8 cellular contexts compared by ENCODE assay signal in genomic region chr13:57632276-57633140, GRCh38. TPM values are rescaled to one million over a fixed set of nuclear protein-coding genes. Genes with fewer than 3 reads are reported as not detected.
DNase-seq lines count a peak whose midpoint lies in the region; ATAC-seq and TF ChIP-seq lines count a peak whose summit lies in the region.

No MANE protein-coding gene starts in this region.

- no peak for TF ChIP-seq CTCF in CD14-positive monocyte (IDR thresholded peaks at IDR 0.05)
- TF ChIP-seq CTCF in gastroesophageal sphincter (IDR thresholded peaks at IDR 0.05), result no peak

- H3K4me1 ChIP-seq in gastroesophageal sphincter, result peaks cover 0 to 44% (median 0%) of the 10 kb centered on the region in 3 donors

- H3K36me3 ChIP-seq in gastroesophageal sphincter, result no peaks in the 10 kb centered on the region

- intact Hi-C loops in CD14-positive monocyte (cut with micrococcal nuclease), result no loop called here

- H3K27me3 ChIP-seq in gastroesophageal sphincter, result peaks cover 81% of the 10 kb centered on the region

- no peak for TF ChIP-seq POLR2A in gastroesophageal sphincter (IDR thresholded peaks at IDR 0.05)

- H3K27ac ChIP-seq in gastroesophageal sphincter, result peak overlapping the region in 3 of 4 donors; percentile 67 to 80 (median 78)

- peak overlapping the region; percentile 68 to 91 for H3K4me3 Mint-ChIP-seq in CD14-positive monocyte
- peak overlapping the region; percentile 80 for H3K4me3 Mint-ChIP-seq in T-helper 2 cell treated with Interferon-gamma antibody and Interleukin-4, amounts not matched to agents 5 μg/mL and 100 μg/mL, for 36 hours

- H3K27ac Mint-ChIP-seq in CD14-positive monocyte, result no peak overlapping the region
- H3K27ac Mint-ChIP-seq in T-helper 2 cell treated with Interferon-gamma antibody and Interleukin-4, amounts not matched to agents 5 μg/mL and 100 μg/mL, for 36 hours, result peak overlapping the region; percentile 45

- peak; percentile 44 for DNase-seq in CD14-positive monocyte (ENCODE audit: low spot score)
- no peak for DNase-seq in T-helper 2 cell treated with Interferon-gamma antibody and Interleukin-4, amounts not matched to agents 5 μg/mL and 100 μg/mL, for 36 hours (ENCODE audit: low spot score)
- peak in 46 of 56 donors; percentile 9 to 90 (median 64) for DNase-seq in nucleus accumbens (lab: John Stamatoyannopoulos, UW)
- DNase-seq in NCI-H345 (lab: John Stamatoyannopoulos, UW), result no peak
- no peak for DNase-seq in NCI-H2171 treated with DMSO at 0.1 percent for 48 hours (lab: John Stamatoyannopoulos, UW)
- no peak for DNase-seq in NCI-H1092 (lab: John Stamatoyannopoulos, UW)

- peaks cover 72 to 78% (median 77%) of the 10 kb centered on the region in 3 donors for H3K27me3 Mint-ChIP-seq in CD14-positive monocyte (ENCODE audit: low read depth in 3 of 3)
- peaks cover 59% of the 10 kb centered on the region for H3K27me3 Mint-ChIP-seq in T-helper 2 cell treated with Interferon-gamma antibody and Interleukin-4, amounts not matched to agents 5 μg/mL and 100 μg/mL, for 36 hours (ENCODE audit: low read depth)

- H3K9me3 ChIP-seq in gastroesophageal sphincter, result peaks cover 0 to 9% (median 0%) of the 10 kb centered on the region in 3 donors

- H3K4me3 ChIP-seq in gastroesophageal sphincter, result peak overlapping the region; percentile 41 to 53

- TF ChIP-seq EP300 in gastroesophageal sphincter (IDR thresholded peaks at IDR 0.05), result no peak

- peaks cover 8 to 50% (median 36%) of the 10 kb centered on the region in 7 donors for H3K9me3 Mint-ChIP-seq in CD14-positive monocyte
- no peaks in the 10 kb centered on the region for H3K9me3 Mint-ChIP-seq in T-helper 2 cell treated with Interferon-gamma antibody and Interleukin-4, amounts not matched to agents 5 μg/mL and 100 μg/mL, for 36 hours

- H3K4me1 Mint-ChIP-seq in CD14-positive monocyte, result peaks cover 30% of the 10 kb centered on the region
- H3K4me1 Mint-ChIP-seq in T-helper 2 cell treated with Interferon-gamma antibody and Interleukin-4, amounts not matched to agents 5 μg/mL and 100 μg/mL, for 36 hours (ENCODE audit: low read depth), result peaks cover 20% of the 10 kb centered on the region

- WGBS in gastroesophageal sphincter (ENCODE audit: low coverage in 1 of 2), 2 donors, result 0% methylated on average over 7 of the region's 70 CpGs; no CpG with 5 or more reads in 1 of the 2 donors

- H3K36me3 Mint-ChIP-seq in CD14-positive monocyte, result peaks cover 10 to 17% of the 10 kb centered on the region in 2 donors
- peaks cover 2% of the 10 kb centered on the region for H3K36me3 Mint-ChIP-seq in T-helper 2 cell treated with Interferon-gamma antibody and Interleukin-4, amounts not matched to agents 5 μg/mL and 100 μg/mL, for 36 hours (ENCODE audit: low read depth)

- ATAC-seq in gastroesophageal sphincter (no peak), HG02588 (IDR thresholded peaks at IDR 0.05; ENCODE audit: unreplicated experiment) (no peak)

RNA-seq across cellular contexts. Expression of gene PCDH17, which starts 1.0 kb away (rescaled TPM):
- polyA plus RNA-seq in CD14-positive monocyte, result not detected
- total RNA-seq in gastroesophageal sphincter, result 1 to 10 TPM; 3.9 to 7.8 (median 4.8) TPM

Comparison
In these comparisons a context has a peak if more than half of its experiments do, and no peak if none do; other contexts are left out.
1. DNase-seq: peak in CD14-positive monocyte (single experiment) and nucleus accumbens (46 of 56); none in T-helper 2 cell treated with Interferon-gamma antibody and Interleukin-4, amounts not matched to agents 5 μg/mL and 100 μg/mL, for 36 hours (single experiment), NCI-H345 (single experiment), NCI-H2171 treated with DMSO at 0.1 percent for 48 hours (single experiment) and NCI-H1092 (single experiment).